ENCODE assay signal across 34 cellular contexts in the genomic region with DNA sequence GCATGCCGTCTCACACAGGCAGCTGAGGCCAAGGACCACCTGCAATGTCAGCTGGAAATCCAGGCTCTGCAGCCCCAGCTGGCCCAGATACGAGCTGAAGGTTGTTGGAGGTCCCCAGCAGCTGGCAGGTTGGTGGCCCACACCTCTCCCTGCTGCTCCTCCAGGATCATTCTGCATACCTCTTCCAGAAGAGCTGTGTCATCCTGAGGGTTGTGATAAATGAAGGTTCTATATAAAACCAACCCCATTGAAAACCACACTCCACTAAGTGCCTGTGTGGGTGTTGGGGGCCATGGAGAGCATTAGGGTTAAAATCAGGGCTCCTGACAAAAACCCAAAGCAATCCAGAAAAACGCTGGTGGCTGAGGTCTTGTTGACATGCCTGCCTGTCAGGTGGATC. TPM values are rescaled to one million over a fixed set of nuclear protein-coding genes. Genes with fewer than 3 reads are reported as not detected.
"Had no signal": no experiment of that assay in that cellular context is flagged by ENCODE, and none has a peak within 500 bp of the region (broad histone marks: within the 10 kb centered on the region; RNA-seq: fewer than 3 reads in every experiment).

No MANE protein-coding gene starts in this region.

- H3K27me3 Mint-ChIP-seq: activated CD4-positive, alpha-beta T cell treated with anti-CD3 and anti-CD28 coated beads, Interleukin-2, amount 10 ng/mL, durations not matched to agents 24 days and 14 days; activated CD8-positive, alpha-beta memory T cell treated with anti-CD3 and anti-CD28 coated beads, Interleukin-2, amount 10 ng/mL, durations not matched to agents 7 days and 5 days had no signal

- H3K9me3 ChIP-seq: gastrocnemius medialis had no signal

- H3K27me3 ChIP-seq: adrenal gland, body of pancreas, foreskin keratinocyte had no signal

- DNase-seq: activated CD4-positive, alpha-beta memory T cell treated with anti-CD3 and anti-CD28 coated beads for 36 hours; activated CD4-positive, alpha-beta T cell treated with anti-CD3 and anti-CD28 coated beads for 36 hours; activated CD4-positive, alpha-beta T cell treated with anti-CD3 and anti-CD28 coated beads, Interleukin-2, amount 10 ng/mL, durations not matched to agents 24 days and 14 days; activated CD4-positive, CD25-positive, alpha-beta regulatory T cell; activated CD4-positive, CD25-positive, alpha-beta regulatory T cell treated with anti-CD3 and anti-CD28 coated beads, Interleukin-2, amount 50 U/mL, for 72 hours; activated CD8-positive, alpha-beta memory T cell treated with anti-CD3 and anti-CD28 coated beads, Interleukin-2, amount 10 ng/mL, durations not matched to agents 7 days and 5 days; activated CD8-positive, alpha-beta memory T cell treated with anti-CD3 and anti-CD28 coated beads, Interleukin-2, amount 50 U/mL, for 4 hours; activated CD8-positive, alpha-beta T cell treated with anti-CD3 and anti-CD28 coated beads, Interleukin-2, amount 10 ng/mL, durations not matched to agents 7 days and 5 days; activated effector memory CD4-positive, alpha-beta T cell treated with anti-CD3 and anti-CD28 coated beads, Interleukin-2, amount 50 U/mL, for 16 hours; activated naive CD4-positive, alpha-beta T cell treated with anti-CD3 and anti-CD28 coated beads for 36 hours; activated naive CD8-positive, alpha-beta T cell treated with anti-CD3 and anti-CD28 coated beads for 36 hours; activated naive CD8-positive, alpha-beta T cell treated with anti-CD3 and anti-CD28 coated beads, Interleukin-2, amount 50 U/mL, for 24 hours; activated T-cell treated with anti-CD3 and anti-CD28 coated beads, Interleukin-2, amount 50 U/mL, for 1 hour; activated T-cell treated with anti-CD3 and anti-CD28 coated beads, Interleukin-2, amount 50 U/mL, for 48 hours; adrenal gland; amygdala; aorta; body of pancreas; caudate nucleus; effector memory CD4-positive, alpha-beta T cell; endodermal cell; foreskin keratinocyte; gastrocnemius medialis; glutamatergic neuron; T-helper 2 cell had no signal

- H3K36me3 ChIP-seq: adrenal gland, gastrocnemius medialis had no signal

- H3K4me1 Mint-ChIP-seq: activated CD4-positive, alpha-beta T cell treated with anti-CD3 and anti-CD28 coated beads for 36 hours; activated CD4-positive, alpha-beta T cell treated with anti-CD3 and anti-CD28 coated beads, Interleukin-2, amount 10 ng/mL, durations not matched to agents 24 days and 14 days; activated CD8-positive, alpha-beta memory T cell treated with anti-CD3 and anti-CD28 coated beads, Interleukin-2, amount 10 ng/mL, durations not matched to agents 7 days and 5 days; activated naive CD4-positive, alpha-beta T cell treated with anti-CD3 and anti-CD28 coated beads, Interleukin-2, amount 50 U/mL, for 24 hours; activated naive CD8-positive, alpha-beta T cell treated with anti-CD3 and anti-CD28 coated beads for 36 hours; activated naive CD8-positive, alpha-beta T cell treated with anti-CD3 and anti-CD28 coated beads, Interleukin-2, amount 50 U/mL, for 24 hours had no signal

- H3K4me3 Mint-ChIP-seq: activated CD4-positive, alpha-beta memory T cell treated with anti-CD3 and anti-CD28 coated beads for 36 hours; activated CD4-positive, alpha-beta T cell treated with anti-CD3 and anti-CD28 coated beads for 36 hours; activated CD4-positive, alpha-beta T cell treated with anti-CD3 and anti-CD28 coated beads, Interleukin-2, amount 10 ng/mL, durations not matched to agents 24 days and 14 days; activated CD8-positive, alpha-beta memory T cell treated with anti-CD3 and anti-CD28 coated beads, Interleukin-2, amount 10 ng/mL, durations not matched to agents 7 days and 5 days; activated CD8-positive, alpha-beta T cell treated with anti-CD3 and anti-CD28 coated beads, Interleukin-2, amount 10 ng/mL, durations not matched to agents 7 days and 5 days; activated naive CD4-positive, alpha-beta T cell treated with anti-CD3 and anti-CD28 coated beads for 36 hours; activated naive CD4-positive, alpha-beta T cell treated with anti-CD3 and anti-CD28 coated beads, Interleukin-2, amount 50 U/mL, for 24 hours; activated naive CD8-positive, alpha-beta T cell treated with anti-CD3 and anti-CD28 coated beads for 36 hours; activated naive CD8-positive, alpha-beta T cell treated with anti-CD3 and anti-CD28 coated beads, Interleukin-2, amount 50 U/mL, for 24 hours; activated T-helper 1 cell treated with anti-CD3 and anti-CD28 coated beads, Interleukin-12 subunit alpha, Interleukin-12 subunit beta, Interleukin-2, Interleukin-4 antibody, amounts not matched to agents 30 ng/mL and 10 ng/mL and 1 ng/mL, durations not matched to agents 14 hours and 24 hours and 36 hours; endodermal cell had no signal

- H3K27ac Mint-ChIP-seq: activated CD4-positive, alpha-beta memory T cell treated with anti-CD3 and anti-CD28 coated beads for 36 hours; activated CD4-positive, alpha-beta T cell treated with anti-CD3 and anti-CD28 coated beads for 36 hours; activated CD4-positive, alpha-beta T cell treated with anti-CD3 and anti-CD28 coated beads, Interleukin-2, amount 10 ng/mL, durations not matched to agents 24 days and 14 days; activated CD8-positive, alpha-beta memory T cell treated with anti-CD3 and anti-CD28 coated beads, Interleukin-2, amount 10 ng/mL, durations not matched to agents 7 days and 5 days; activated CD8-positive, alpha-beta T cell treated with anti-CD3 and anti-CD28 coated beads, Interleukin-2, amount 10 ng/mL, durations not matched to agents 7 days and 5 days; activated naive CD4-positive, alpha-beta T cell treated with anti-CD3 and anti-CD28 coated beads for 36 hours; activated naive CD4-positive, alpha-beta T cell treated with anti-CD3 and anti-CD28 coated beads, Interleukin-2, amount 50 U/mL, for 24 hours; activated naive CD8-positive, alpha-beta T cell treated with anti-CD3 and anti-CD28 coated beads for 36 hours; activated naive CD8-positive, alpha-beta T cell treated with anti-CD3 and anti-CD28 coated beads, Interleukin-2, amount 50 U/mL, for 24 hours; activated T-helper 1 cell treated with anti-CD3 and anti-CD28 coated beads, Interleukin-12 subunit alpha, Interleukin-12 subunit beta, Interleukin-2, Interleukin-4 antibody, amounts not matched to agents 30 ng/mL and 10 ng/mL and 1 ng/mL, durations not matched to agents 14 hours and 24 hours and 36 hours; activated T-helper 2 cell treated with anti-CD3 and anti-CD28 coated beads, Interferon-gamma antibody, Interleukin-2, Interleukin-4, amounts not matched to agents 10 μg/mL and 5 μg/mL and 100 μg/mL, durations not matched to agents 14 hours and 24 hours and 36 hours; endodermal cell had no signal

- H3K27ac ChIP-seq: adrenal gland, body of pancreas, foreskin keratinocyte, gastrocnemius medialis had no signal

- H3K36me3 Mint-ChIP-seq: activated CD4-positive, alpha-beta memory T cell treated with anti-CD3 and anti-CD28 coated beads for 36 hours; activated CD8-positive, alpha-beta memory T cell treated with anti-CD3 and anti-CD28 coated beads, Interleukin-2, amount 10 ng/mL, durations not matched to agents 7 days and 5 days; activated naive CD8-positive, alpha-beta T cell treated with anti-CD3 and anti-CD28 coated beads for 36 hours had no signal

- ATAC-seq: activated CD4-positive, alpha-beta T cell treated with anti-CD3 and anti-CD28 coated beads for 36 hours; activated CD8-positive, alpha-beta memory T cell treated with anti-CD3 and anti-CD28 coated beads, Interleukin-2, amount 10 ng/mL, durations not matched to agents 7 days and 5 days; activated CD8-positive, alpha-beta T cell treated with anti-CD3 and anti-CD28 coated beads, Interleukin-2, amount 10 ng/mL, durations not matched to agents 7 days and 5 days; activated naive CD8-positive, alpha-beta T cell treated with anti-CD3 and anti-CD28 coated beads, Interleukin-2, amount 50 U/mL, for 24 hours; body of pancreas; esophagus mucosa; foreskin keratinocyte; gastrocnemius medialis had no signal

- H3K4me3 ChIP-seq: adrenal gland, body of pancreas, gastrocnemius medialis had no signal

- H3K4me1 ChIP-seq: adrenal gland, body of pancreas, foreskin keratinocyte, gastrocnemius medialis had no signal

RNA-seq across cellular contexts. Expression of a gene that starts 50.4 kb away (rescaled TPM):
- total RNA-seq: activated CD4-positive, alpha-beta memory T cell treated with anti-CD3 and anti-CD28 coated beads for 36 hours; activated CD4-positive, alpha-beta T cell treated with anti-CD3 and anti-CD28 coated beads for 36 hours; activated CD4-positive, alpha-beta T cell treated with anti-CD3 and anti-CD28 coated beads, Interleukin-2, amount 10 ng/mL, durations not matched to agents 24 days and 14 days; activated CD8-positive, alpha-beta memory T cell treated with anti-CD3 and anti-CD28 coated beads for 36 hours; activated CD8-positive, alpha-beta memory T cell treated with anti-CD3 and anti-CD28 coated beads, Interleukin-2, amount 10 ng/mL, durations not matched to agents 7 days and 5 days; activated CD8-positive, alpha-beta T cell treated with anti-CD3 and anti-CD28 coated beads, Interleukin-2, amount 10 ng/mL, durations not matched to agents 7 days and 5 days; activated naive CD4-positive, alpha-beta T cell treated with anti-CD3 and anti-CD28 coated beads for 36 hours; activated naive CD8-positive, alpha-beta T cell treated with anti-CD3 and anti-CD28 coated beads for 36 hours; activated T-helper 1 cell treated with anti-CD3 and anti-CD28 coated beads, Interleukin-12 subunit alpha, Interleukin-12 subunit beta, Interleukin-2, Interleukin-4 antibody, amounts not matched to agents 30 ng/mL and 10 ng/mL and 1 ng/mL, durations not matched to agents 14 hours and 24 hours and 36 hours; activated T-helper 2 cell treated with anti-CD3 and anti-CD28 coated beads, Interferon-gamma antibody, Interleukin-2, Interleukin-4, amounts not matched to agents 10 μg/mL and 5 μg/mL and 100 μg/mL, durations not matched to agents 14 hours and 24 hours and 36 hours; adrenal gland; aorta; chondrocyte; dermis microvascular lymphatic vessel endothelial cell; endodermal cell; epithelial cell of proximal tubule; esophagus mucosa; foreskin keratinocyte; gastrocnemius medialis; T-helper 1 cell treated with Interleukin-12 subunit alpha and Interleukin-12 subunit beta and Interleukin-4 antibody, amounts not matched to agents 30 ng/mL and 1 ng/mL, for 36 hours had no signal
